1 cellular context compared by ENCODE assay signal in the genomic region with DNA sequence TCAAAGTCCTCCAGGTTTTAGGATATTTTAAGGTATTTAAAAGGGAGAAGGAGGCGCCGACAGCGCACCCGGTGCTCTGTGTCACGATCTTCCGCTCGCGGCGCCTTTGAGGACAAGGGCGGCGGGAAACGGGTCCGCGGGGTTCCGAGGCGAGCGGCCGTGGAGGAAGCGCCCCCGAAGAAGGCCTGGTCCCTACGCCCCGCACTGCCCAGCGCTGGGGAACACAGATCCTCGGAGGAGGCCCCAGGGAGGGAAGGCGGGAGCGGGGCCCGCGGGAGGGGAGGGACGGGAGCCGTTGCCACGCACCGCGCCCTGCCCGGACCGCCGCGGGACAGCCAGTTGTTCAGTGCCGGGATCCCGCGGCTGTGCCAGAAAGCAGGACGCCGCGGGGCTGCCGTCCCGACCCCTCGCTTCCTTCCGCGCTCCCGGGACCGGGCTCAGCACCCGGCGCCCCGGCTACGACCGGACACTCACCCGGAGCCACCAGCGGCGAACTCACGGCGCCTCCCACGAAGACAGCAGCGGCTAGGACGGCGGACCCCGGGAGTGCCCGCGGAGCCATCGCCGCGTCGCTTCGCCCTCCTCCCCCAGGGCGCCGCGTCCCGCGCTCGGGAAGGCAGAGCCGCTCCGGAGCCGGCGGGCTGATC.
TF ChIP-seq lines count a peak whose summit lies in the region.

No MANE protein-coding gene starts in this region.

TF ChIP-seq in K562, 482 proteins besides CTCF, POLR2A, EP300 and RAD21 (continued from another document and continues in another):
- TF ChIP-seq, protein P1, sequence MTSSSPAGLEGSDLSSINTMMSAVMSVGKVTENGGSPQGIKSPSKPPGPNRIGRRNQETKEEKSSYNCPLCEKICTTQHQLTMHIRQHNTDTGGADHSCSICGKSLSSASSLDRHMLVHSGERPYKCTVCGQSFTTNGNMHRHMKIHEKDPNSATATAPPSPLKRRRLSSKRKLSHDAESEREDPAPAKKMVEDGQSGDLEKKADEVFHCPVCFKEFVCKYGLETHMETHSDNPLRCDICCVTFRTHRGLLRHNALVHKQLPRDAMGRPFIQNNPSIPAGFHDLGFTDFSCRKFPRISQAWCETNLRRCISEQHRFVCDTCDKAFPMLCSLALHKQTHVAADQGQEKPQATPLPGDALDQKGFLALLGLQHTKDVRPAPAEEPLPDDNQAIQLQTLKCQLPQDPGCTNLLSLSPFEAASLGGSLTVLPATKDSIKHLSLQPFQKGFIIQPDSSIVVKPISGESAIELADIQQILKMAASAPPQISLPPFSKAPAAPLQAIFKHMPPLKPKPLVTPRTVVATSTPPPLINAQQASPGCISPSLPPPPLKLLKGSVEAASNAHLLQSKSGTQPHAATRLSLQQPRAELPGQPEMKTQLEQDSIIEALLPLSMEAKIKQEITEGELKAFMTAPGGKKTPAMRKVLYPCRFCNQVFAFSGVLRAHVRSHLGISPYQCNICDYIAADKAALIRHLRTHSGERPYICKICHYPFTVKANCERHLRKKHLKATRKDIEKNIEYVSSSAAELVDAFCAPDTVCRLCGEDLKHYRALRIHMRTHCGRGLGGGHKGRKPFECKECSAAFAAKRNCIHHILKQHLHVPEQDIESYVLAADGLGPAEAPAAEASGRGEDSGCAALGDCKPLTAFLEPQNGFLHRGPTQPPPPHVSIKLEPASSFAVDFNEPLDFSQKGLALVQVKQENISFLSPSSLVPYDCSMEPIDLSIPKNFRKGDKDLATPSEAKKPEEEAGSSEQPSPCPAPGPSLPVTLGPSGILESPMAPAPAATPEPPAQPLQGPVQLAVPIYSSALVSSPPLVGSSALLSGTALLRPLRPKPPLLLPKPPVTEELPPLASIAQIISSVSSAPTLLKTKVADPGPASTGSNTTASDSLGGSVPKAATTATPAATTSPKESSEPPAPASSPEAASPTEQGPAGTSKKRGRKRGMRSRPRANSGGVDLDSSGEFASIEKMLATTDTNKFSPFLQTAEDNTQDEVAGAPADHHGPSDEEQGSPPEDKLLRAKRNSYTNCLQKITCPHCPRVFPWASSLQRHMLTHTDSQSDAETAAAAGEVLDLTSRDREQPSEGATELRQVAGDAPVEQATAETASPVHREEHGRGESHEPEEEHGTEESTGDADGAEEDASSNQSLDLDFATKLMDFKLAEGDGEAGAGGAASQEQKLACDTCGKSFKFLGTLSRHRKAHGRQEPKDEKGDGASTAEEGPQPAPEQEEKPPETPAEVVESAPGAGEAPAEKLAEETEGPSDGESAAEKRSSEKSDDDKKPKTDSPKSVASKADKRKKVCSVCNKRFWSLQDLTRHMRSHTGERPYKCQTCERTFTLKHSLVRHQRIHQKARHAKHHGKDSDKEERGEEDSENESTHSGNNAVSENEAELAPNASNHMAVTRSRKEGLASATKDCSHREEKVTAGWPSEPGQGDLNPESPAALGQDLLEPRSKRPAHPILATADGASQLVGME (CRISPR knock-in tag; IDR thresholded peaks at IDR 0.05), result no peak
- TF ChIP-seq ZFPM2 (CRISPR knock-in tag; IDR thresholded peaks at IDR 0.05), result no peak
- TF ChIP-seq NFXL1 (CRISPR knock-in tag; IDR thresholded peaks at IDR 0.05), result no peak
- TF ChIP-seq HBP1 (CRISPR knock-in tag; IDR thresholded peaks at IDR 0.05), result no peak
- TF ChIP-seq ELF2 (CRISPR knock-in tag; IDR thresholded peaks at IDR 0.05), result no peak
- TF ChIP-seq PCBP1 (IDR thresholded peaks at IDR 0.05; ENCODE audit: low read depth, low read length, poor library complexity, severe bottlenecking), result no peak
- TF ChIP-seq, protein P2, sequence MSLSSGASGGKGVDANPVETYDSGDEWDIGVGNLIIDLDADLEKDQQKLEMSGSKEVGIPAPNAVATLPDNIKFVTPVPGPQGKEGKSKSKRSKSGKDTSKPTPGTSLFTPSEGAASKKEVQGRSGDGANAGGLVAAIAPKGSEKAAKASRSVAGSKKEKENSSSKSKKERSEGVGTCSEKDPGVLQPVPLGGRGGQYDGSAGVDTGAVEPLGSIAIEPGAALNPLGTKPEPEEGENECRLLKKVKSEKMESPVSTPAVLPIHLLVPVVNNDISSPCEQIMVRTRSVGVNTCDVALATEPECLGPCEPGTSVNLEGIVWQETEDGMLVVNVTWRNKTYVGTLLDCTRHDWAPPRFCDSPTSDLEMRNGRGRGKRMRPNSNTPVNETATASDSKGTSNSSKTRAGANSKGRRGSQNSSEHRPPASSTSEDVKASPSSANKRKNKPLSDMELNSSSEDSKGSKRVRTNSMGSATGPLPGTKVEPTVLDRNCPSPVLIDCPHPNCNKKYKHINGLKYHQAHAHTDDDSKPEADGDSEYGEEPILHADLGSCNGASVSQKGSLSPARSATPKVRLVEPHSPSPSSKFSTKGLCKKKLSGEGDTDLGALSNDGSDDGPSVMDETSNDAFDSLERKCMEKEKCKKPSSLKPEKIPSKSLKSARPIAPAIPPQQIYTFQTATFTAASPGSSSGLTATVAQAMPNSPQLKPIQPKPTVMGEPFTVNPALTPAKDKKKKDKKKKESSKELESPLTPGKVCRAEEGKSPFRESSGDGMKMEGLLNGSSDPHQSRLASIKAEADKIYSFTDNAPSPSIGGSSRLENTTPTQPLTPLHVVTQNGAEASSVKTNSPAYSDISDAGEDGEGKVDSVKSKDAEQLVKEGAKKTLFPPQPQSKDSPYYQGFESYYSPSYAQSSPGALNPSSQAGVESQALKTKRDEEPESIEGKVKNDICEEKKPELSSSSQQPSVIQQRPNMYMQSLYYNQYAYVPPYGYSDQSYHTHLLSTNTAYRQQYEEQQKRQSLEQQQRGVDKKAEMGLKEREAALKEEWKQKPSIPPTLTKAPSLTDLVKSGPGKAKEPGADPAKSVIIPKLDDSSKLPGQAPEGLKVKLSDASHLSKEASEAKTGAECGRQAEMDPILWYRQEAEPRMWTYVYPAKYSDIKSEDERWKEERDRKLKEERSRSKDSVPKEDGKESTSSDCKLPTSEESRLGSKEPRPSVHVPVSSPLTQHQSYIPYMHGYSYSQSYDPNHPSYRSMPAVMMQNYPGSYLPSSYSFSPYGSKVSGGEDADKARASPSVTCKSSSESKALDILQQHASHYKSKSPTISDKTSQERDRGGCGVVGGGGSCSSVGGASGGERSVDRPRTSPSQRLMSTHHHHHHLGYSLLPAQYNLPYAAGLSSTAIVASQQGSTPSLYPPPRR (CRISPR knock-in tag; IDR thresholded peaks at IDR 0.05; ENCODE audit: borderline replicate concordance), result no peak
- TF ChIP-seq STAG1 (CRISPR knock-in tag; IDR thresholded peaks at IDR 0.05; ENCODE audit: borderline replicate concordance), result no peak
- TF ChIP-seq, protein P3, sequence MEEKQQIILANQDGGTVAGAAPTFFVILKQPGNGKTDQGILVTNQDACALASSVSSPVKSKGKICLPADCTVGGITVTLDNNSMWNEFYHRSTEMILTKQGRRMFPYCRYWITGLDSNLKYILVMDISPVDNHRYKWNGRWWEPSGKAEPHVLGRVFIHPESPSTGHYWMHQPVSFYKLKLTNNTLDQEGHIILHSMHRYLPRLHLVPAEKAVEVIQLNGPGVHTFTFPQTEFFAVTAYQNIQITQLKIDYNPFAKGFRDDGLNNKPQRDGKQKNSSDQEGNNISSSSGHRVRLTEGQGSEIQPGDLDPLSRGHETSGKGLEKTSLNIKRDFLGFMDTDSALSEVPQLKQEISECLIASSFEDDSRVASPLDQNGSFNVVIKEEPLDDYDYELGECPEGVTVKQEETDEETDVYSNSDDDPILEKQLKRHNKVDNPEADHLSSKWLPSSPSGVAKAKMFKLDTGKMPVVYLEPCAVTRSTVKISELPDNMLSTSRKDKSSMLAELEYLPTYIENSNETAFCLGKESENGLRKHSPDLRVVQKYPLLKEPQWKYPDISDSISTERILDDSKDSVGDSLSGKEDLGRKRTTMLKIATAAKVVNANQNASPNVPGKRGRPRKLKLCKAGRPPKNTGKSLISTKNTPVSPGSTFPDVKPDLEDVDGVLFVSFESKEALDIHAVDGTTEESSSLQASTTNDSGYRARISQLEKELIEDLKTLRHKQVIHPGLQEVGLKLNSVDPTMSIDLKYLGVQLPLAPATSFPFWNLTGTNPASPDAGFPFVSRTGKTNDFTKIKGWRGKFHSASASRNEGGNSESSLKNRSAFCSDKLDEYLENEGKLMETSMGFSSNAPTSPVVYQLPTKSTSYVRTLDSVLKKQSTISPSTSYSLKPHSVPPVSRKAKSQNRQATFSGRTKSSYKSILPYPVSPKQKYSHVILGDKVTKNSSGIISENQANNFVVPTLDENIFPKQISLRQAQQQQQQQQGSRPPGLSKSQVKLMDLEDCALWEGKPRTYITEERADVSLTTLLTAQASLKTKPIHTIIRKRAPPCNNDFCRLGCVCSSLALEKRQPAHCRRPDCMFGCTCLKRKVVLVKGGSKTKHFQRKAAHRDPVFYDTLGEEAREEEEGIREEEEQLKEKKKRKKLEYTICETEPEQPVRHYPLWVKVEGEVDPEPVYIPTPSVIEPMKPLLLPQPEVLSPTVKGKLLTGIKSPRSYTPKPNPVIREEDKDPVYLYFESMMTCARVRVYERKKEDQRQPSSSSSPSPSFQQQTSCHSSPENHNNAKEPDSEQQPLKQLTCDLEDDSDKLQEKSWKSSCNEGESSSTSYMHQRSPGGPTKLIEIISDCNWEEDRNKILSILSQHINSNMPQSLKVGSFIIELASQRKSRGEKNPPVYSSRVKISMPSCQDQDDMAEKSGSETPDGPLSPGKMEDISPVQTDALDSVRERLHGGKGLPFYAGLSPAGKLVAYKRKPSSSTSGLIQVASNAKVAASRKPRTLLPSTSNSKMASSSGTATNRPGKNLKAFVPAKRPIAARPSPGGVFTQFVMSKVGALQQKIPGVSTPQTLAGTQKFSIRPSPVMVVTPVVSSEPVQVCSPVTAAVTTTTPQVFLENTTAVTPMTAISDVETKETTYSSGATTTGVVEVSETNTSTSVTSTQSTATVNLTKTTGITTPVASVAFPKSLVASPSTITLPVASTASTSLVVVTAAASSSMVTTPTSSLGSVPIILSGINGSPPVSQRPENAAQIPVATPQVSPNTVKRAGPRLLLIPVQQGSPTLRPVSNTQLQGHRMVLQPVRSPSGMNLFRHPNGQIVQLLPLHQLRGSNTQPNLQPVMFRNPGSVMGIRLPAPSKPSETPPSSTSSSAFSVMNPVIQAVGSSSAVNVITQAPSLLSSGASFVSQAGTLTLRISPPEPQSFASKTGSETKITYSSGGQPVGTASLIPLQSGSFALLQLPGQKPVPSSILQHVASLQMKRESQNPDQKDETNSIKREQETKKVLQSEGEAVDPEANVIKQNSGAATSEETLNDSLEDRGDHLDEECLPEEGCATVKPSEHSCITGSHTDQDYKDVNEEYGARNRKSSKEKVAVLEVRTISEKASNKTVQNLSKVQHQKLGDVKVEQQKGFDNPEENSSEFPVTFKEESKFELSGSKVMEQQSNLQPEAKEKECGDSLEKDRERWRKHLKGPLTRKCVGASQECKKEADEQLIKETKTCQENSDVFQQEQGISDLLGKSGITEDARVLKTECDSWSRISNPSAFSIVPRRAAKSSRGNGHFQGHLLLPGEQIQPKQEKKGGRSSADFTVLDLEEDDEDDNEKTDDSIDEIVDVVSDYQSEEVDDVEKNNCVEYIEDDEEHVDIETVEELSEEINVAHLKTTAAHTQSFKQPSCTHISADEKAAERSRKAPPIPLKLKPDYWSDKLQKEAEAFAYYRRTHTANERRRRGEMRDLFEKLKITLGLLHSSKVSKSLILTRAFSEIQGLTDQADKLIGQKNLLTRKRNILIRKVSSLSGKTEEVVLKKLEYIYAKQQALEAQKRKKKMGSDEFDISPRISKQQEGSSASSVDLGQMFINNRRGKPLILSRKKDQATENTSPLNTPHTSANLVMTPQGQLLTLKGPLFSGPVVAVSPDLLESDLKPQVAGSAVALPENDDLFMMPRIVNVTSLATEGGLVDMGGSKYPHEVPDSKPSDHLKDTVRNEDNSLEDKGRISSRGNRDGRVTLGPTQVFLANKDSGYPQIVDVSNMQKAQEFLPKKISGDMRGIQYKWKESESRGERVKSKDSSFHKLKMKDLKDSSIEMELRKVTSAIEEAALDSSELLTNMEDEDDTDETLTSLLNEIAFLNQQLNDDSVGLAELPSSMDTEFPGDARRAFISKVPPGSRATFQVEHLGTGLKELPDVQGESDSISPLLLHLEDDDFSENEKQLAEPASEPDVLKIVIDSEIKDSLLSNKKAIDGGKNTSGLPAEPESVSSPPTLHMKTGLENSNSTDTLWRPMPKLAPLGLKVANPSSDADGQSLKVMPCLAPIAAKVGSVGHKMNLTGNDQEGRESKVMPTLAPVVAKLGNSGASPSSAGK (IDR thresholded peaks at IDR 0.05), result no peak
- TF ChIP-seq ZNF311 (CRISPR knock-in tag; IDR thresholded peaks at IDR 0.05), result no peak
- TF ChIP-seq MAFK (IDR thresholded peaks at IDR 0.05; ENCODE audit: low read length), result no peak
- TF ChIP-seq HNRNPK (IDR thresholded peaks at IDR 0.05; ENCODE audit: low read depth, low read length, poor library complexity, severe bottlenecking), result no peak
- no peak for TF ChIP-seq TAF15 (IDR thresholded peaks at IDR 0.05; ENCODE audit: low read depth, low read length)
- TF ChIP-seq ZBED1 (IDR thresholded peaks at IDR 0.05), result no peak
- TF ChIP-seq RNF2 (IDR thresholded peaks at IDR 0.05), result 0 out of 2 replicates have a peak, but pooled peaks have one; percentile 7
- no peak for TF ChIP-seq ZNF354B (CRISPR knock-in tag; IDR thresholded peaks at IDR 0.05)
- no peak for TF ChIP-seq HNRNPLL (IDR thresholded peaks at IDR 0.05; ENCODE audit: low read depth, low read length, poor library complexity, severe bottlenecking)
- no peak for TF ChIP-seq MYNN (IDR thresholded peaks at IDR 0.05)
- no peak for TF ChIP-seq MYNN (CRISPR knock-in tag; IDR thresholded peaks at IDR 0.05)
- no peak for TF ChIP-seq KDM4B (IDR thresholded peaks at IDR 0.05; ENCODE audit: borderline replicate concordance in 2 of 2, low read depth in 1 of 2)
- no peak for TF ChIP-seq SLC30A9 (CRISPR knock-in tag; IDR thresholded peaks at IDR 0.05)
- TF ChIP-seq FOXP1 (CRISPR knock-in tag; IDR thresholded peaks at IDR 0.05), result peak; percentile 46
- TF ChIP-seq, protein P4, sequence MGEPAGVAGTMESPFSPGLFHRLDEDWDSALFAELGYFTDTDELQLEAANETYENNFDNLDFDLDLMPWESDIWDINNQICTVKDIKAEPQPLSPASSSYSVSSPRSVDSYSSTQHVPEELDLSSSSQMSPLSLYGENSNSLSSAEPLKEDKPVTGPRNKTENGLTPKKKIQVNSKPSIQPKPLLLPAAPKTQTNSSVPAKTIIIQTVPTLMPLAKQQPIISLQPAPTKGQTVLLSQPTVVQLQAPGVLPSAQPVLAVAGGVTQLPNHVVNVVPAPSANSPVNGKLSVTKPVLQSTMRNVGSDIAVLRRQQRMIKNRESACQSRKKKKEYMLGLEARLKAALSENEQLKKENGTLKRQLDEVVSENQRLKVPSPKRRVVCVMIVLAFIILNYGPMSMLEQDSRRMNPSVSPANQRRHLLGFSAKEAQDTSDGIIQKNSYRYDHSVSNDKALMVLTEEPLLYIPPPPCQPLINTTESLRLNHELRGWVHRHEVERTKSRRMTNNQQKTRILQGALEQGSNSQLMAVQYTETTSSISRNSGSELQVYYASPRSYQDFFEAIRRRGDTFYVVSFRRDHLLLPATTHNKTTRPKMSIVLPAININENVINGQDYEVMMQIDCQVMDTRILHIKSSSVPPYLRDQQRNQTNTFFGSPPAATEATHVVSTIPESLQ (CRISPR knock-in tag; IDR thresholded peaks at IDR 0.05), result no peak
- TF ChIP-seq TRIM24 (IDR thresholded peaks at IDR 0.05), result no peak
